Comparison of ENCODE assay signal across 8 cellular contexts in the genomic region with DNA sequence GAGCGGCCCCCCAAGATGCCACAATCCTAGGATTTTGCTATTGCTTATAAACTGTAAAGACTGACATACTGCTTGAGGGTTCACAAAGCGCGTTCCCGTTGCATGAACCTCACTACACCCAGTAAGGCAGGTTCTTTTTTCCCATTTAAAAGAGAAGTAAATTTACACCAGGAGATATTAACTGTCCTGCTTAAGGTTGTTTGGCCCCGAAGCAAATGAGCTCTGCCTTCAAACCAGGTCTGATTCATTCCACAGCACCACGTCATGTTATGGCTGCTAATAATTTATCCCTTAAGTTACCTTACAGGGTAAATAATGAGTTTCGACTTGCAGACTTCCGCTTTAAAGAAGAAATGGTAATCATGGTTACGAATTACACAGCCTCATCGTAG. TPM values are rescaled to one million over a fixed set of nuclear protein-coding genes. Genes with fewer than 3 reads are reported as not detected.
DNase-seq lines count a peak whose midpoint lies in the region; ATAC-seq and TF ChIP-seq lines count a peak whose summit lies in the region.

No MANE protein-coding gene starts in this region.

- intact Hi-C loops in lower lobe of right lung (cut with DNase I): no loop called here
- intact Hi-C loops in testis (cut with DNase I; ENCODE audit: low total_unique reads): no loop called here

- POLR2A ChIA-PET in SK-N-SH (lab: Yijun Ruan, JAX): interaction anchor here (1.0 kb wide), 1 partner anchor 28 kb away, joined by 3 read pairs; no protein-coding TSS in a partner anchor

- TF ChIP-seq EP300 in SK-N-SH (IDR thresholded peaks at IDR 0.05; ENCODE audit: borderline replicate concordance in 1 of 2, low read depth in 1 of 2, low read length in 1 of 2): no peak

- H3K9me3 ChIP-seq in SK-N-SH: no peaks in the 10 kb centered on the region
- H3K9me3 ChIP-seq in lower lobe of right lung: no peaks in the 10 kb centered on the region
- no peaks in the 10 kb centered on the region for H3K9me3 ChIP-seq in testis

- H2AFZ ChIP-seq in SK-N-SH (ENCODE audit: low read depth): peak overlapping the region; percentile 92

- DNase-seq in GF-D8 (lab: John Stamatoyannopoulos, UW): peak; percentile 65
- DNase-seq in SK-N-SH: peak; percentile 29
- DNase-seq in choroid plexus epithelial cell (ENCODE audit: low read depth): peak; percentile 67
- DNase-seq in lower lobe of right lung: no peak
- DNase-seq in testis: no peak
- no peak for DNase-seq in 8988T

- CTCF ChIA-PET in SK-N-SH (lab: Yijun Ruan, JAX): interaction anchor here (1.1 to 11.9 kb wide), 4 partner anchors 35 to 105 kb away, joined by 3 to 85 read pairs (median 8); no protein-coding TSS in a partner anchor

- peak; percentile 22 for ATAC-seq in HG02678 (IDR thresholded peaks at IDR 0.05; ENCODE audit: unreplicated experiment)
- ATAC-seq in lower lobe of right lung: peak; percentile 1 to 46
- ATAC-seq in HG02884 (IDR thresholded peaks at IDR 0.05; ENCODE audit: unreplicated experiment): no peak

- H3F3A ChIP-seq in SK-N-SH (replicated peaks; ENCODE audit: insufficient read depth): peaks cover 5% of the 10 kb centered on the region

- no peaks in the 10 kb centered on the region for H3K9me2 ChIP-seq in SK-N-SH

- no peak for TF ChIP-seq CTCF in SK-N-SH (IDR thresholded peaks at IDR 0.05)
- no peak for TF ChIP-seq CTCF in choroid plexus epithelial cell (conservative IDR thresholded peaks at IDR 0.05; ENCODE audit: low read depth, low read length)
- no peak for TF ChIP-seq CTCF in lower lobe of right lung (IDR thresholded peaks at IDR 0.05)
- no peak for TF ChIP-seq CTCF in testis (IDR thresholded peaks at IDR 0.05)

- H3K4me2 ChIP-seq in SK-N-SH: peak overlapping the region; percentile 86

- peak overlapping the region; percentile 79 to 96 for H3K27ac ChIP-seq in SK-N-SH (ENCODE audit: low read depth in 2 of 2, low read length in 1 of 2)
- H3K27ac ChIP-seq in lower lobe of right lung: peak overlapping the region; percentile 82
- peak overlapping the region in 1 of 2 donors; percentile 63 for H3K27ac ChIP-seq in testis

- peaks cover 77% of the 10 kb centered on the region for H3K79me2 ChIP-seq in SK-N-SH (ENCODE audit: insufficient read depth)

- under 1% methylated on average over 10 of the region's 10 CpGs for WGBS in SK-N-SH (ENCODE audit: low lambda C conversion rate)
- 0 to 1% methylated on average over 9 to 10 of the region's 10 CpGs for WGBS in testis, 2 donors

- H3K4me3 ChIP-seq in SK-N-SH (ENCODE audit: low read depth in 2 of 2, low read length in 1 of 2) (peak overlapping the region; percentile 75 to 99), choroid plexus epithelial cell (ENCODE audit: low read depth, low read length) (peak overlapping the region; percentile 81), lower lobe of right lung (peak overlapping the region; percentile 95), testis (peak overlapping the region; percentile 92 to 97)

- H4K20me1 ChIP-seq in SK-N-SH (ENCODE audit: insufficient read depth): peaks cover 25% of the 10 kb centered on the region

- peaks cover 0 to 5% of the 10 kb centered on the region in 2 experiments for H3K36me3 ChIP-seq in SK-N-SH (replicated peaks in 1 of 2; ENCODE audit: control insufficient read depth in 1 of 2, insufficient read depth in 2 of 2, low read length in 1 of 2)
- H3K36me3 ChIP-seq in lower lobe of right lung: no peaks in the 10 kb centered on the region
- no peaks in the 10 kb centered on the region for H3K36me3 ChIP-seq in testis (ENCODE audit: low read depth, missing control alignments)

- no peak for TF ChIP-seq POLR2A in testis (IDR thresholded peaks at IDR 0.05)

- H3K9ac ChIP-seq in SK-N-SH: peak overlapping the region; percentile 60

- no peak for TF ChIP-seq RAD21 in SK-N-SH (IDR thresholded peaks at IDR 0.05; ENCODE audit: low read length)

- peaks cover 10 to 39% of the 10 kb centered on the region in 2 experiments for H3K4me1 ChIP-seq in SK-N-SH (ENCODE audit: control insufficient read depth in 1 of 2, insufficient read depth in 2 of 2, low read depth in 1 of 2, low read length in 1 of 2)
- peaks cover 42% of the 10 kb centered on the region for H3K4me1 ChIP-seq in lower lobe of right lung
- H3K4me1 ChIP-seq in testis: peaks cover 22% of the 10 kb centered on the region

- H3K27me3 ChIP-seq in SK-N-SH (ENCODE audit: insufficient read depth): no peaks in the 10 kb centered on the region
- no peaks in the 10 kb centered on the region for H3K27me3 ChIP-seq in lower lobe of right lung (ENCODE audit: low read depth)
- no peaks in the 10 kb centered on the region for H3K27me3 ChIP-seq in testis

TF ChIP-seq in SK-N-SH, 30 proteins besides CTCF, POLR2A, EP300 and RAD21:
- 0 out of 2 replicates have a peak, but pooled peaks have one; percentile 2 for TF ChIP-seq SIN3A (IDR thresholded peaks at IDR 0.05; ENCODE audit: borderline replicate concordance, low read depth, low read length)
- TF ChIP-seq JUND (IDR thresholded peaks at IDR 0.05): no peak
- 0 out of 2 replicates have a peak, but pooled peaks have one; percentile 2 for TF ChIP-seq RCOR1 (IDR thresholded peaks at IDR 0.05; ENCODE audit: low read length)
- TF ChIP-seq, protein P1, sequence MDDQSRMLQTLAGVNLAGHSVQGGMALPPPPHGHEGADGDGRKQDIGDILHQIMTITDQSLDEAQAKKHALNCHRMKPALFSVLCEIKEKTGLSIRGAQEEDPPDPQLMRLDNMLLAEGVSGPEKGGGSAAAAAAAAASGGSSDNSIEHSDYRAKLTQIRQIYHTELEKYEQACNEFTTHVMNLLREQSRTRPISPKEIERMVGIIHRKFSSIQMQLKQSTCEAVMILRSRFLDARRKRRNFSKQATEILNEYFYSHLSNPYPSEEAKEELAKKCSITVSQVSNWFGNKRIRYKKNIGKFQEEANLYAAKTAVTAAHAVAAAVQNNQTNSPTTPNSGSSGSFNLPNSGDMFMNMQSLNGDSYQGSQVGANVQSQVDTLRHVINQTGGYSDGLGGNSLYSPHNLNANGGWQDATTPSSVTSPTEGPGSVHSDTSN (IDR thresholded peaks at IDR 0.05): peak; percentile 40
TF ChIP-seq in SK-N-SH: peak in this region for 3.

RNA-seq across cellular contexts. Expression of a gene that starts 0.6 kb away (rescaled TPM):
- 15.7 and 24.4 TPM in 2 replicates for polyA plus RNA-seq in SK-N-SH (2012; rRNA removed)
- 27.6 and 29.7 TPM in 2 replicates for polyA plus RNA-seq in SK-N-SH (2012; cell fraction: cytosol; rRNA removed)
- 4.5 and 10.6 TPM in 2 replicates for polyA plus RNA-seq in SK-N-SH (2012; cell fraction: nucleus; rRNA removed)
- 11.7 TPM for total RNA-seq in lower lobe of right lung
- total RNA-seq in testis: 1 to 10 TPM; 7.3 to 8.8 TPM
- polyA plus RNA-seq in testis (ENCODE audit: insufficient read depth, low read depth, low replicate concordance): 7.8 TPM

RNA-seq across cellular contexts. Expression of a gene that starts 1.2 kb away (rescaled TPM):
- polyA plus RNA-seq in SK-N-SH (2012; rRNA removed) (4.9 and 6.1 TPM in 2 replicates), testis (ENCODE audit: insufficient read depth, low read depth, low replicate concordance) (7.1 TPM)
- polyA plus RNA-seq in SK-N-SH (2012; cell fraction: cytosol; rRNA removed): 7.3 and 7.5 TPM in 2 replicates
- 4.3 and 9.2 TPM in 2 replicates for polyA plus RNA-seq in SK-N-SH (2012; cell fraction: nucleus; rRNA removed)
- total RNA-seq in lower lobe of right lung (8.8 TPM), testis (10 to 100 TPM; 11.0 to 14.5 TPM)

RNA-seq across cellular contexts. Expression of a gene that starts 37.5 kb away (rescaled TPM):
- polyA plus RNA-seq in SK-N-SH (2012; rRNA removed): 64.3 and 87.0 TPM in 2 replicates
- 73.1 and 82.6 TPM in 2 replicates for polyA plus RNA-seq in SK-N-SH (2012; cell fraction: cytosol; rRNA removed)
- polyA plus RNA-seq in SK-N-SH (2012; cell fraction: nucleus; rRNA removed): 40.8 and 67.2 TPM in 2 replicates
- total RNA-seq in lower lobe of right lung: 28.2 TPM
- total RNA-seq in testis: 100 to 1,000 TPM in 1 of 2 donors, 10 to 100 TPM in 1; 78.0 to 107 TPM
- polyA plus RNA-seq in testis (ENCODE audit: insufficient read depth, low read depth, low replicate concordance): 56.8 TPM

Comparison
In these comparisons a context has a peak if more than half of its experiments do, and no peak if none do; other contexts are left out.
1. DNase-seq: peak in GF-D8 (single experiment), SK-N-SH (single experiment) and choroid plexus epithelial cell (single experiment); none in lower lobe of right lung (single experiment), testis (single experiment) and 8988T (single experiment).
2. Peak in every context shown above with its lines, with median percentiles within 50 percentile points of each other: H3K4me3 ChIP-seq.